Comparison of ENCODE assay signal across 9 cellular contexts in the genomic region with DNA sequence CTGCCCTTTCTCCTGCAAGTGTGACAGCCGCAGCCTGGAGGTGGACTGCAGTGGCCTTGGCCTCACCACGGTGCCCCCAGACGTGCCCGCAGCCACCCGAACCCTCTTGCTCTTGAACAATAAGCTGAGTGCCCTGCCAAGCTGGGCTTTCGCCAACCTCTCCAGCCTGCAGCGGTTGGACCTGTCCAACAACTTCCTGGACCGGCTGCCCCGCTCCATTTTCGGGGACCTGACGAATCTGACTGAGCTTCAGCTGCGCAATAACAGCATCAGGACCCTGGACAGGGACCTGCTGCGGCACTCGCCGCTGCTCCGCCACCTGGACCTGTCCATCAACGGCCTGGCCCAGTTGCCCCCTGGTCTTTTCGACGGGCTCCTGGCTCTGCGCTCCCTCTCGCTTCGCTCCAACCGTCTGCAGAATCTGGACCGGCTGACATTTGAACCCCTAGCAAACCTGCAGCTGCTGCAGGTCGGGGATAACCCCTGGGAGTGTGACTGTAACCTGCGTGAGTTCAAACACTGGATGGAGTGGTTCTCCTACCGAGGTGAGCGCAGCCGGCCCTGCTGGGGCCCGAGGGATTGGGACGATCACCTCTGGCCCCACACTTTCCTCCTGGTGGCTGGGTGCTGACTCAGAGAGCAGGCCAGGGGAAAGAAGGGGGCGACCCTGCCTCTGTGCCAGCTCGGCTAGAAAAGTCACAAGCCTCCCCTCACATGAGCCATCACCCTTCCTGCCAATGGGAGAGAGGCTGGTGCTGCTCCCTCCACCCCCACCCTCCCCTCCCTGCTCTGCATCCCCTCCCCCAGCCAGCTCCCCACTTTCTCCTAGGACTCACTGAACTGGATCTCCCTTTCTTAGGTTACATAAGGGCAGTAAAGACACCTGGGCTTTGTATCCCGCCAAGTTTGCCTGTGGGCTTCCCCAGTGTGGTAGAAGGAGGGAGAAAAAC. TPM values are rescaled to one million over a fixed set of nuclear protein-coding genes. Genes with fewer than 3 reads are reported as not detected.
DNase-seq lines count a peak whose midpoint lies in the region; ATAC-seq and TF ChIP-seq lines count a peak whose summit lies in the region.
"Had no signal": no experiment of that assay in that cellular context is flagged by ENCODE, and none has a peak within 500 bp of the region (broad histone marks: within the 10 kb centered on the region; RNA-seq: fewer than 3 reads in every experiment).

No MANE protein-coding gene starts in this region.

- BruUV-seq in A673 (replicated peaks; lab: Mats Ljungman, UMichigan), result no TSS peak

- H3K27me3 ChIP-seq in psoas muscle (ENCODE audit: insufficient read depth in 3 of 3, low read length in 2 of 3), result peaks cover 0 to 24% (median 2%) of the 10 kb centered on the region in 3 donors
- H3K27me3 ChIP-seq in A673 (replicated peaks; ENCODE audit: insufficient read depth, low read depth, low read length, poor library complexity), result no peaks in the 10 kb centered on the region

- TF ChIP-seq CTCF in GM20000 (IDR thresholded peaks at IDR 0.05; ENCODE audit: extremely low read depth, missing control alignments) (no peak), psoas muscle (IDR thresholded peaks at IDR 0.05) (no peak), A673 (conservative IDR thresholded peaks at IDR 0.05; ENCODE audit: low read depth, low read length) (no peak)

- no peaks in the 10 kb centered on the region for H3K36me3 ChIP-seq in psoas muscle (ENCODE audit: insufficient read depth in 1 of 2, low read depth in 1 of 2)
- no peaks in the 10 kb centered on the region for H3K36me3 ChIP-seq in A673 (ENCODE audit: insufficient read depth, low read length, poor library complexity, severe bottlenecking)

- no peak overlapping the region for H3K4me3 ChIP-seq in psoas muscle
- H3K4me3 ChIP-seq in A673 (ENCODE audit: low read depth, low read length, poor library complexity, severe bottlenecking), result no peak overlapping the region
- H3K4me3 ChIP-seq: coronary artery had no signal

- 4 to 6% (median 5%) methylated on average over 32 to 34 of the region's 34 CpGs for WGBS in psoas muscle, 3 donors

- POLR2A ChIA-PET in A673 (lab: Charles Lee; ENCODE audit: low non-redundant PET), result no interaction called here

- no peak overlapping the region for H3K27ac ChIP-seq in psoas muscle
- no peak overlapping the region for H3K27ac ChIP-seq in A673 (ENCODE audit: low read depth, low read length, poor library complexity, severe bottlenecking)
- H3K27ac ChIP-seq: coronary artery had no signal

- H3K9me3 ChIP-seq in psoas muscle, result no peaks in the 10 kb centered on the region
- no peaks in the 10 kb centered on the region for H3K9me3 ChIP-seq in A673 (ENCODE audit: low read depth, low read length, poor library complexity, severe bottlenecking)

- in situ Hi-C loops in SK-MEL-5 (cut with HindIII; ENCODE audit: low pct_unique_long_range_greater_than_20kb, low sequenced_read_pairs), result no loop called here

- CTCF ChIA-PET in A673 (lab: Charles Lee), result no interaction called here

- intact Hi-C loops in psoas muscle (cut with DNase I) (no loop called here), A673 (cut with micrococcal nuclease; ENCODE audit: unreplicated experiment) (no loop called here)

- DNase-seq in GM20000 (ENCODE audit: low spot score), result peak; percentile 70
- DNase-seq in SK-MEL-5 (ENCODE audit: low read depth, low spot score), result peak; percentile 16
- peak; percentile 10 for DNase-seq in foreskin melanocyte
- peak; percentile 71 to 90 for DNase-seq in psoas muscle
- DNase-seq in A673 (ENCODE audit: low spot score), result no peak
- DNase-seq in NCI-H748 treated with DMSO at 0.1 percent for 48 hours (lab: John Stamatoyannopoulos, UW), result no peak

- ATAC-seq in psoas muscle (peak; percentile 92 to 98 (median 96)), GM19035 (IDR thresholded peaks at IDR 0.05; ENCODE audit: unreplicated experiment) (no peak), HG03135 (IDR thresholded peaks at IDR 0.05; ENCODE audit: unreplicated experiment) (no peak)

- H3K4me1 ChIP-seq in psoas muscle (no peaks in the 10 kb centered on the region), A673 (ENCODE audit: insufficient read depth, low read length, poor library complexity, severe bottlenecking) (no peaks in the 10 kb centered on the region)

RNA-seq across cellular contexts. Expression of a gene that starts 10.9 kb away (rescaled TPM):
- not detected in 2 replicates for total RNA-seq in SK-MEL-5 (2014; rRNA removed; shearing (Covaris generic))
- polyA plus RNA-seq in SK-MEL-5 (2015; cell fraction: cytosol; rRNA removed), result not detected in 2 replicates
- polyA plus RNA-seq in SK-MEL-5 (2015; cell fraction: nucleus; rRNA removed), result not detected in 2 replicates
- total RNA-seq in psoas muscle (not detected), A673 (2021) (not detected in 2 replicates)
- not detected for polyA plus RNA-seq in psoas muscle

Comparison
In these comparisons a context has a peak if more than half of its experiments do, and no peak if none do; other contexts are left out.
1. DNase-seq: peak in GM20000 (single experiment), SK-MEL-5 (single experiment), foreskin melanocyte (single experiment) and psoas muscle (2 of 2); none in A673 (single experiment) and NCI-H748 treated with DMSO at 0.1 percent for 48 hours (single experiment).
2. ATAC-seq: peak in psoas muscle (4 of 4); none in GM19035 (single experiment) and HG03135 (single experiment).